ENCODE assay signal across 10 cellular contexts in the genomic region with DNA sequence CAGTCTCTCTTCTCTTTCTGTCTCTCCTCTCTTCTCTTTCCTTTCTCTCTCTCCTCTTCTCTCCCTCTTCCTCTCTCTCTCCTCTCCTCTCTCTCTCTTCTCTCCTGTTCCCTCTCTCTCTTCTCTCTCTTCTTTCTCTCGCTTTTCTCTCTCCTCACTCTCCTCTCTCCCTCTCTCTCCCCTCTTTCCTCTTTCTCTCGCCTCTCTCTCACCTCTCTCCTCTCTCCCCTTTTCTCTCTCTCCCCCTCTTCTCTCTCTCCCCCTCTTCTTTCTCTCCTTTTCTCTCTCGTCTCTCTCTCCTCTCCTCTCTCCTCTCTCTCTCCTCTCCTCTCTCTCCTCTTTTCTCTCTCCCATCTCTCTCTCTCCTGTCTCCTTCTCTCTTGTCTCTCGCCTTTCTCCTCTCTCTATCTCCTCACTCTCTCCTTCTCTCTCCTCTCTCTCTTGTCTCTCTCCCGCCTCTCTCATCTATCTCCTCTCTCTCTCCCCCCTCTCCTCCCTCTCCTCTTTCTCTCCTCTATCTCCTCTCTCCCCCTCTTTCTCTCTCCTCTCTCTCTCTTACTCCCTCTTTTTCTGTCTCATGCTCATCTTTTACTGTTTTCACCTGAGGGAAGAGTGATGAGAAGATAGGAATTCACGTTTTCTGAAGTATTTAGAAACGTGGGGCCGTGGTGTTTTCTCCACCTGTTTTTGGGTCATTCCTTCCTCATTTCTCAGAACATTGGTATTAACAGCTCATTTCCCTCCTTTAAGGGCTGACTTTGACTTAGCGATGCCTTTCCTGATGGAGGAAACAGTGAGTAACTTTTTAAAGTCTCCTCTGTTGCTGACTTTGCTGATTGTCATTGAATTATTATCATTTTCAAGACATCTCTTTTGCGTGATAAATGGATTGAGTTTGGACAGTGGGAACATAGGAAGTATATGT.
DNase-seq lines count a peak whose midpoint lies in the region; ATAC-seq and TF ChIP-seq lines count a peak whose summit lies in the region.
"Had no signal": no experiment of that assay in that cellular context is flagged by ENCODE, and none has a peak within 500 bp of the region (broad histone marks: within the 10 kb centered on the region; RNA-seq: fewer than 3 reads in every experiment).

No MANE protein-coding gene starts in this region.

- H3K4me3 Mint-ChIP-seq in naive thymus-derived CD8-positive, alpha-beta T cell = peak overlapping the region; percentile 86 to 98 (median 89)

- H3K27me3 ChIP-seq in BJ (ENCODE audit: control insufficient read depth, insufficient read depth, low read length) = no peaks in the 10 kb centered on the region
- H3K27me3 ChIP-seq in KMS-11 (ENCODE audit: insufficient read depth, low read depth) = no peaks in the 10 kb centered on the region
- no peaks in the 10 kb centered on the region for H3K27me3 ChIP-seq in colonic mucosa
- H3K27me3 ChIP-seq in body of pancreas = no peaks in the 10 kb centered on the region

- WGBS in body of pancreas, 2 donors = 42 to 43% methylated on average over 10 of the region's 10 CpGs

- POLR2A ChIA-PET in BJ (lab: Charles Lee) = no interaction called here
- POLR2A ChIA-PET in naive thymus-derived CD8-positive, alpha-beta T cell (lab: Charles Lee) = no interaction called here

- H4K20me1 ChIP-seq in KMS-11 (ENCODE audit: insufficient read depth) = no peaks in the 10 kb centered on the region

- H3K4me1 ChIP-seq in KMS-11 (ENCODE audit: low read depth, poor library complexity, severe bottlenecking) (no peaks in the 10 kb centered on the region), colonic mucosa (peaks cover 3% of the 10 kb centered on the region), body of pancreas (peaks cover 17% of the 10 kb centered on the region)

- H3K9ac ChIP-seq in KMS-11 (no peak overlapping the region), colonic mucosa (ENCODE audit: low read depth in 2 of 2, low read length in 2 of 2) (peak overlapping the region in 1 of 2 donors; percentile 86)

- no peak for DNase-seq in BJ (ENCODE audit: low read depth)
- DNase-seq in colonic mucosa = no peak
- no peak for DNase-seq in naive thymus-derived CD8-positive, alpha-beta T cell
- no peak for DNase-seq in NCI-H146 (lab: John Stamatoyannopoulos, UW)
- no peak for DNase-seq in NCI-H524 (lab: John Stamatoyannopoulos, UW)
- no peak for DNase-seq in NCI-H510A treated with DMSO at 0.1 percent for 48 hours (lab: John Stamatoyannopoulos, UW)
- no peak for DNase-seq in body of pancreas
- DNase-seq: midbrain, Right ventricle myocardium superior had no signal

- TF ChIP-seq CTCF in BJ (IDR thresholded peaks at IDR 0.05; ENCODE audit: insufficient read depth, low read depth, low read length) (no peak), KMS-11 (conservative IDR thresholded peaks at IDR 0.05; ENCODE audit: low read depth, low read length) (no peak), colonic mucosa (IDR thresholded peaks at IDR 0.05) (no peak), body of pancreas (IDR thresholded peaks at IDR 0.05) (no peak)

- H3K9me3 Mint-ChIP-seq in naive thymus-derived CD8-positive, alpha-beta T cell = no peaks in the 10 kb centered on the region

- H3K36me3 Mint-ChIP-seq in naive thymus-derived CD8-positive, alpha-beta T cell = peaks cover 11 to 46% (median 24%) of the 10 kb centered on the region in 3 donors

- H3K36me3 ChIP-seq in BJ (ENCODE audit: control insufficient read depth, insufficient read depth, low read length) = no peaks in the 10 kb centered on the region
- H3K36me3 ChIP-seq in KMS-11 (ENCODE audit: insufficient read depth) = no peaks in the 10 kb centered on the region
- no peaks in the 10 kb centered on the region for H3K36me3 ChIP-seq in colonic mucosa
- no peaks in the 10 kb centered on the region for H3K36me3 ChIP-seq in body of pancreas (replicated peaks in 1 of 2; ENCODE audit: insufficient read depth in 1 of 2, low read depth in 2 of 2)

- CTCF ChIA-PET in BJ (lab: Yijun Ruan, JAX) = no interaction called here

- no peaks in the 10 kb centered on the region for H3K27me3 Mint-ChIP-seq in naive thymus-derived CD8-positive, alpha-beta T cell

- peak overlapping the region; percentile 4 to 87 (median 68) for H3K27ac Mint-ChIP-seq in naive thymus-derived CD8-positive, alpha-beta T cell

- intact Hi-C loops in colonic mucosa (cut with DNase I) = loop anchor here (10.0 kb wide), 1 partner anchor 106 kb away; the partner anchor contains the start of genes DHRSX and ZBED1
- intact Hi-C loops in body of pancreas (cut with DNase I) = no loop called here

- H3K79me2 ChIP-seq in KMS-11 (ENCODE audit: insufficient read depth, low read depth) = no peaks in the 10 kb centered on the region

- peaks cover 28 to 57% (median 50%) of the 10 kb centered on the region in 4 donors for H3K4me1 Mint-ChIP-seq in naive thymus-derived CD8-positive, alpha-beta T cell

- H3K9me3 ChIP-seq in colonic mucosa (no peaks in the 10 kb centered on the region), body of pancreas (no peaks in the 10 kb centered on the region)

- no peak for TF ChIP-seq POLR2A in body of pancreas (IDR thresholded peaks at IDR 0.05)

- H2AFZ ChIP-seq in KMS-11 (ENCODE audit: low read depth) = no peak overlapping the region

- H3K4me3 ChIP-seq in BJ (ENCODE audit: low read depth, low read length) (peak overlapping the region; percentile 94), KMS-11 (IDR thresholded peaks at IDR 0.05; ENCODE audit: insufficient read depth, low read depth, low read length) (no peak overlapping the region), colonic mucosa (peak overlapping the region; percentile 84), body of pancreas (no peak overlapping the region)

- peak overlapping the region; percentile 68; the same call in 1 of the 2 replicates for H3K4me2 ChIP-seq in KMS-11

- H3K27ac ChIP-seq in KMS-11 (no peak overlapping the region), colonic mucosa (no peak overlapping the region), body of pancreas (peak overlapping the region in 1 of 4 donors; percentile 73)

- no peak for ATAC-seq in naive thymus-derived CD8-positive, alpha-beta T cell
- ATAC-seq in body of pancreas = no peak

Comparison
In these comparisons a context has a peak if more than half of its experiments do, and no peak if none do; other contexts are left out.
1. H3K4me3 ChIP-seq: peak in BJ (single experiment) and colonic mucosa (single experiment); none in KMS-11 (single experiment) and body of pancreas (0 of 2).